13 cellular contexts compared by ENCODE assay signal in genomic region chr13:93151277-93151676, GRCh38.
DNase-seq lines count a peak whose midpoint lies in the region; ATAC-seq and TF ChIP-seq lines count a peak whose summit lies in the region.
"Had no signal": no experiment of that assay in that cellular context is flagged by ENCODE, and none has a peak within 500 bp of the region (broad histone marks: within the 10 kb centered on the region; RNA-seq: fewer than 3 reads in every experiment).

No MANE protein-coding gene starts in this region.

- H3K36me3 ChIP-seq in PC-3 (ENCODE audit: low read depth, low read length): no peaks in the 10 kb centered on the region
- H3K36me3 ChIP-seq in suprapubic skin: no peaks in the 10 kb centered on the region

- no peak overlapping the region for H2AFZ ChIP-seq in PC-3 (ENCODE audit: low read length)

- no peak overlapping the region for H3K4me2 ChIP-seq in PC-3 (ENCODE audit: low read length)

- H3K9ac ChIP-seq in PC-3 (ENCODE audit: low read length): no peak overlapping the region

- peaks cover 1% of the 10 kb centered on the region for H3K9me3 Mint-ChIP-seq in activated naive CD4-positive, alpha-beta T cell treated with anti-CD3 and anti-CD28 coated beads for 36 hours

- H3K27ac ChIP-seq in PC-3 (ENCODE audit: low read length) (no peak overlapping the region), suprapubic skin (no peak overlapping the region)
- H3K27ac ChIP-seq: coronary artery had no signal

- TF ChIP-seq EP300 in suprapubic skin (IDR thresholded peaks at IDR 0.05): no peak

- TF ChIP-seq POLR2A in suprapubic skin (IDR thresholded peaks at IDR 0.05) (no peak), erythroblast (IDR thresholded peaks at IDR 0.05; ENCODE audit: low read length) (no peak)

- no peaks in the 10 kb centered on the region for H3K4me1 ChIP-seq in PC-3 (ENCODE audit: insufficient read depth, low read length)
- no peaks in the 10 kb centered on the region for H3K4me1 ChIP-seq in suprapubic skin

- CTCF ChIA-PET in PC-3 (lab: Charles Lee): no interaction called here
- CTCF ChIA-PET in activated naive CD4-positive, alpha-beta T cell treated with anti-CD3 and anti-CD28 coated beads for 36 hours (lab: Charles Lee): no interaction called here

- BruUV-seq in PC-3 (replicated peaks; lab: Mats Ljungman, UMichigan): no TSS peak

- no peaks in the 10 kb centered on the region for H3K36me3 Mint-ChIP-seq in activated naive CD4-positive, alpha-beta T cell treated with anti-CD3 and anti-CD28 coated beads for 36 hours (ENCODE audit: low read depth)
- H3K36me3 Mint-ChIP-seq: IgD-negative memory B cell; naive thymus-derived CD4-positive, alpha-beta T cell had no signal

- intact Hi-C loops in PC-3 (cut with micrococcal nuclease): no loop called here
- intact Hi-C loops in activated naive CD4-positive, alpha-beta T cell treated with anti-CD3 and anti-CD28 coated beads for 36 hours (cut with micrococcal nuclease): loop anchor here (1.0 to 2.0 kb wide), 2 partner anchors 644 to 1268 kb away; no protein-coding TSS in a partner anchor

- no peak overlapping the region for H3K27ac Mint-ChIP-seq in activated naive CD4-positive, alpha-beta T cell treated with anti-CD3 and anti-CD28 coated beads for 36 hours
- H3K27ac Mint-ChIP-seq: IgD-negative memory B cell; naive thymus-derived CD4-positive, alpha-beta T cell; T-helper 17 cell had no signal

- no peaks in the 10 kb centered on the region for H3K4me1 Mint-ChIP-seq in activated naive CD4-positive, alpha-beta T cell treated with anti-CD3 and anti-CD28 coated beads for 36 hours (ENCODE audit: low read depth)
- H3K4me1 Mint-ChIP-seq: IgD-negative memory B cell; naive thymus-derived CD4-positive, alpha-beta T cell; T-helper 17 cell had no signal

- H3F3A ChIP-seq in PC-3 (ENCODE audit: low read length, unreplicated experiment): no peaks in the 10 kb centered on the region

- POLR2A ChIA-PET in PC-3 (lab: Charles Lee; ENCODE audit: unreplicated experiment): no interaction called here

- H3K79me2 ChIP-seq in PC-3 (ENCODE audit: low read length): no peaks in the 10 kb centered on the region

- H4K20me1 ChIP-seq in PC-3 (ENCODE audit: low read length): no peaks in the 10 kb centered on the region

- no peaks in the 10 kb centered on the region for H3K9me3 ChIP-seq in PC-3 (ENCODE audit: low read length)
- H3K9me3 ChIP-seq in suprapubic skin: no peaks in the 10 kb centered on the region

- H3K27me3 ChIP-seq in PC-3 (ENCODE audit: low read length): no peaks in the 10 kb centered on the region
- no peaks in the 10 kb centered on the region for H3K27me3 ChIP-seq in suprapubic skin

- no peaks in the 10 kb centered on the region for H3K9me2 ChIP-seq in PC-3 (replicated peaks; ENCODE audit: low read length)

- H3K4me3 ChIP-seq in PC-3 (ENCODE audit: low read length): no peak overlapping the region
- H3K4me3 ChIP-seq in fibroblast of mammary gland (ENCODE audit: control insufficient read depth, low read depth, low read length): no peak overlapping the region
- H3K4me3 ChIP-seq in suprapubic skin: no peak overlapping the region
- H3K4me3 ChIP-seq: coronary artery had no signal

- ATAC-seq in activated CD4-positive, CD25-positive, alpha-beta regulatory T cell treated with anti-CD3 and anti-CD28 coated beads, Interleukin-2, amount 50 U/mL, for 24 hours: peak; percentile 52 to 53
- no peak for ATAC-seq in PC-3
- ATAC-seq: naive thymus-derived CD4-positive, alpha-beta T cell; T-helper 17 cell had no signal

- no peak for TF ChIP-seq CTCF in PC-3 (conservative IDR thresholded peaks at IDR 0.05; ENCODE audit: low read depth, low read length)
- TF ChIP-seq CTCF in fibroblast of mammary gland (conservative IDR thresholded peaks at IDR 0.05; ENCODE audit: control insufficient read depth, insufficient read depth, low read depth, low read length): no peak
- TF ChIP-seq CTCF in suprapubic skin (IDR thresholded peaks at IDR 0.05): no peak

- H3K27me3 Mint-ChIP-seq in activated naive CD4-positive, alpha-beta T cell treated with anti-CD3 and anti-CD28 coated beads for 36 hours (ENCODE audit: low read depth): peaks cover 3% of the 10 kb centered on the region
- H3K27me3 Mint-ChIP-seq: IgD-negative memory B cell; naive thymus-derived CD4-positive, alpha-beta T cell; T-helper 17 cell had no signal

- H3K4me3 Mint-ChIP-seq in activated naive CD4-positive, alpha-beta T cell treated with anti-CD3 and anti-CD28 coated beads for 36 hours: no peak overlapping the region
- H3K4me3 Mint-ChIP-seq: IgD-negative memory B cell; naive thymus-derived CD4-positive, alpha-beta T cell; T-helper 17 cell had no signal

- DNase-seq in activated CD4-positive, CD25-positive, alpha-beta regulatory T cell (lab: John Stamatoyannopoulos, UW): no peak
- DNase-seq in PC-3 (peak; percentile 35), fibroblast of mammary gland (ENCODE audit: low read depth) (peak; percentile 93), stromal cell of bone marrow (ENCODE audit: low read depth) (peak; percentile 90), suprapubic skin (ENCODE audit: low spot score in 2 of 2) (no peak), erythroblast (lab: John Stamatoyannopoulos, UW) (no peak)
- DNase-seq in activated naive CD4-positive, alpha-beta T cell treated with anti-CD3 and anti-CD28 coated beads for 36 hours: no peak
- DNase-seq: activated CD8-positive, alpha-beta memory T cell treated with anti-CD3 and anti-CD28 coated beads, Interleukin-2, amount 50 U/mL, for 48 hours; naive thymus-derived CD4-positive, alpha-beta T cell; T-helper 17 cell had no signal

Comparison
In these comparisons a context has a peak if more than half of its experiments do, and no peak if none do; other contexts are left out.
1. DNase-seq: peak in PC-3 (single experiment), fibroblast of mammary gland (single experiment) and stromal cell of bone marrow (single experiment); none in activated CD4-positive, CD25-positive, alpha-beta regulatory T cell (0 of 4), activated naive CD4-positive, alpha-beta T cell treated with anti-CD3 and anti-CD28 coated beads for 36 hours (single experiment), suprapubic skin (0 of 2) and erythroblast (0 of 2).